8 cellular contexts compared by ENCODE assay signal in the genomic region with DNA sequence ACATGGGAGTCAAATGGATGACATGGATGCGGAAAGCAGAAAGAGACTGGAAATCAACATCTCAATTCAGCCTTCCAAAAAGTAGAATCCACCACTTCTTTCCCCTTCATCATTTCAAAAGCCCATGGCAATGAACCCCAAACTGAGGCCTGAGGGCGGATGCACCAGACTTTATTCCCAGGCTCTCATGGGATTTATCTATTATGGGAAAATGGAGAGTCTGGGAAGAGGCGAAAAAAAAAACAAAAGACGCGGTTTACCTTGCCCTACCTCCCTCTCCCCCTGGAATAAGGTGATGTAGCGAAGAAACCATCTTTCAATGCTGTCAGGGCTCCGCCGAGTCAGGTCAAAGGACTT. TPM values are rescaled to one million over a fixed set of nuclear protein-coding genes. Genes with fewer than 3 reads are reported as not detected.
A peak's percentile ranks its signal among the peaks of the same experiment; 100 is the strongest.
DNase-seq lines count a peak whose midpoint lies in the region; ATAC-seq and TF ChIP-seq lines count a peak whose summit lies in the region.

No MANE protein-coding gene starts in this region.

- H4K20me1 ChIP-seq in KMS-11 (ENCODE audit: insufficient read depth) = no peaks in the 10 kb centered on the region

- H3K9me3 ChIP-seq in naive thymus-derived CD4-positive, alpha-beta T cell (ENCODE audit: control insufficient read depth in 2 of 3, low read length in 3 of 3) = no peaks in the 10 kb centered on the region

- no peak for ATAC-seq in naive thymus-derived CD4-positive, alpha-beta T cell
- ATAC-seq in GM21360 (IDR thresholded peaks at IDR 0.05; ENCODE audit: unreplicated experiment) (no peak), GM18907 (IDR thresholded peaks at IDR 0.05; ENCODE audit: unreplicated experiment) (no peak), HG02884 (IDR thresholded peaks at IDR 0.05; ENCODE audit: unreplicated experiment) (no peak)

- intact Hi-C loops in naive thymus-derived CD4-positive, alpha-beta T cell (cut with micrococcal nuclease) = loop anchor here (1.0 to 10.0 kb wide), 21 partner anchors 8 to 1895 kb away; a partner anchor contains a TSS

- H3K27me3 Mint-ChIP-seq in naive thymus-derived CD4-positive, alpha-beta T cell = peaks cover 0 to 3% (median 0%) of the 10 kb centered on the region in 5 donors

- CTCF ChIA-PET in naive thymus-derived CD4-positive, alpha-beta T cell (lab: Charles Lee) = interaction anchor here (1.1 kb wide), 1 partner anchor 10 kb away, joined by 3 read pairs; no protein-coding TSS in a partner anchor

- peak overlapping the region; percentile 85 for H3K4me2 ChIP-seq in KMS-11

- H3K9ac ChIP-seq in KMS-11 = peak overlapping the region; percentile 68

- no peaks in the 10 kb centered on the region for H3K36me3 ChIP-seq in KMS-11 (ENCODE audit: insufficient read depth)
- H3K36me3 ChIP-seq in naive thymus-derived CD4-positive, alpha-beta T cell (ENCODE audit: control insufficient read depth in 2 of 3, insufficient read depth in 3 of 3, low read length in 3 of 3) = no peaks in the 10 kb centered on the region

- TF ChIP-seq CTCF in AG10803 (conservative IDR thresholded peaks at IDR 0.05; ENCODE audit: low read length) = no peak
- TF ChIP-seq CTCF in KMS-11 (conservative IDR thresholded peaks at IDR 0.05; ENCODE audit: low read depth, low read length) = no peak
- TF ChIP-seq CTCF in coronary artery (IDR thresholded peaks at IDR 0.05) = no peak

- no peaks in the 10 kb centered on the region for H3K27me3 ChIP-seq in KMS-11 (ENCODE audit: insufficient read depth, low read depth)
- no peaks in the 10 kb centered on the region for H3K27me3 ChIP-seq in naive thymus-derived CD4-positive, alpha-beta T cell (ENCODE audit: control insufficient read depth in 2 of 2, insufficient read depth in 2 of 2, low read length in 2 of 2)

- peak overlapping the region; percentile 94 for H2AFZ ChIP-seq in KMS-11 (ENCODE audit: low read depth)

- peaks cover 12% of the 10 kb centered on the region; the same call in 1 of the 2 replicates for H3K79me2 ChIP-seq in KMS-11 (ENCODE audit: insufficient read depth, low read depth)

- POLR2A ChIA-PET in naive thymus-derived CD4-positive, alpha-beta T cell (lab: Charles Lee) = interaction anchor here (0.9 to 1.6 kb wide), 3 partner anchors 8 to 183 kb away, joined by 4 to 7 read pairs (median 5); a partner anchor contains a TSS

- peaks cover 33% of the 10 kb centered on the region for H3K4me1 ChIP-seq in KMS-11 (ENCODE audit: low read depth, poor library complexity, severe bottlenecking)
- H3K4me1 ChIP-seq in naive thymus-derived CD4-positive, alpha-beta T cell (ENCODE audit: control insufficient read depth in 2 of 2, insufficient read depth in 2 of 2, low read length in 2 of 2) = peaks cover 15 to 41% of the 10 kb centered on the region in 2 donors

- H3K4me1 Mint-ChIP-seq in naive thymus-derived CD4-positive, alpha-beta T cell = peaks cover 40 to 71% (median 63%) of the 10 kb centered on the region in 7 donors

- H3K9me3 Mint-ChIP-seq in naive thymus-derived CD4-positive, alpha-beta T cell = peaks cover 0 to 9% (median 0%) of the 10 kb centered on the region in 11 donors

- peak overlapping the region; percentile 83 to 98 (median 94) for H3K27ac Mint-ChIP-seq in naive thymus-derived CD4-positive, alpha-beta T cell

- H3K4me3 ChIP-seq in AG10803 (ENCODE audit: low read length) (peak overlapping the region; percentile 81), KMS-11 (IDR thresholded peaks at IDR 0.05; ENCODE audit: insufficient read depth, low read depth, low read length) (peak overlapping the region; percentile 98), coronary artery (peak overlapping the region; percentile 89)
- peak overlapping the region; percentile 76 for H3K4me3 ChIP-seq in naive thymus-derived CD4-positive, alpha-beta T cell (ENCODE audit: low read length)

- H3K36me3 Mint-ChIP-seq in naive thymus-derived CD4-positive, alpha-beta T cell = peaks cover 0 to 26% (median 14%) of the 10 kb centered on the region in 5 donors

- no peak for DNase-seq in AG10803 (ENCODE audit: low read depth)
- DNase-seq in coronary artery (ENCODE audit: low spot score) = no peak
- DNase-seq in naive thymus-derived CD4-positive, alpha-beta T cell = no peak
- no peak for DNase-seq in NCI-H2227 treated with DMSO at 0.1 percent for 48 hours (lab: John Stamatoyannopoulos, UW)

- H3K27ac ChIP-seq in KMS-11 (peak overlapping the region; percentile 60), coronary artery (peak overlapping the region; percentile 84 to 91)
- peak overlapping the region; percentile 90 for H3K27ac ChIP-seq in naive thymus-derived CD4-positive, alpha-beta T cell (ENCODE audit: low read depth, low read length)

- peak overlapping the region; percentile 89 to 99 (median 96) for H3K4me3 Mint-ChIP-seq in naive thymus-derived CD4-positive, alpha-beta T cell

RNA-seq across cellular contexts. Expression of a gene that starts 0.6 kb away (rescaled TPM):
- total RNA-seq in naive thymus-derived CD4-positive, alpha-beta T cell = 10 to 100 TPM; 12.8 to 23.8 (median 20.1) TPM
- polyA plus RNA-seq in naive thymus-derived CD4-positive, alpha-beta T cell = 10 to 100 TPM in 1 of 2 donors, 1 to 10 TPM in 1; 8.9 to 15.1 TPM
